ENCODE assay signal across 23 cellular contexts in the genomic region with DNA sequence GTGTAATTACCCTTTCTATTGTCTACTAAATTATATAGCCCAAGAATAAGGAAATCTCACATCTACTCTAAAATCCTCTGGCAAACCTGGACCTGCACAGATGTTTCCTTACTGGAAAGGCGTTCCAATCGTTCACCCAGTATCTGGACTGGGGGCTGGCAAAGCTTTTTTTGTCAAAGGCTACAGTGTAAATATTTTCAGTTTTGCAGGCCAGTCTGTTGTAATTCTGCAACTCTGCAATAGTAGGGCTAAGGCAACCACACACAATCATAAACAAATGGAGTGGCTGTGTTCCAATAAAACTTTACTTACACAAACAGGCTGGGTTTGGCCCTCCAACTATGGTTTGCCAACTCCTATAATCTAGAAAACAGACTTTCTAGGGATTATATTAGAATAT. TPM values are rescaled to one million over a fixed set of nuclear protein-coding genes. Genes with fewer than 3 reads are reported as not detected.
DNase-seq lines count a peak whose midpoint lies in the region; ATAC-seq and TF ChIP-seq lines count a peak whose summit lies in the region.
"Had no signal": no experiment of that assay in that cellular context is flagged by ENCODE, and none has a peak within 500 bp of the region (broad histone marks: within the 10 kb centered on the region; RNA-seq: fewer than 3 reads in every experiment).

No MANE protein-coding gene starts in this region.

- H3K36me3 Mint-ChIP-seq in activated CD8-positive, alpha-beta T cell treated with anti-CD3 and anti-CD28 coated beads, Interleukin-2, amount 10 ng/mL, durations not matched to agents 7 days and 5 days (ENCODE audit: low read depth): no peaks in the 10 kb centered on the region

- 100% methylated on average over 2 of the region's 2 CpGs for WGBS in mesenchymal stem cell
- WGBS in thyroid gland, 2 donors: 81 to 93% methylated on average over 2 of the region's 2 CpGs

- H2BK15ac ChIP-seq in mesenchymal stem cell (ENCODE audit: low read depth, poor library complexity, severe bottlenecking): no peak overlapping the region

- no peaks in the 10 kb centered on the region for H3K9me3 ChIP-seq in mesenchymal stem cell (ENCODE audit: control insufficient read depth, low read length)
- no peaks in the 10 kb centered on the region for H3K9me3 ChIP-seq in thyroid gland

- no peak overlapping the region for H2AFZ ChIP-seq in mesenchymal stem cell (ENCODE audit: low read depth, low read length)

- no peak overlapping the region for H2BK120ac ChIP-seq in mesenchymal stem cell (ENCODE audit: low read depth, low read length)

- no peak overlapping the region for H3K14ac ChIP-seq in mesenchymal stem cell (ENCODE audit: low read length in 2 of 2)

- no peak overlapping the region for H4K91ac ChIP-seq in mesenchymal stem cell (ENCODE audit: low read length)

- H3K4me3 Mint-ChIP-seq in activated CD8-positive, alpha-beta T cell treated with anti-CD3 and anti-CD28 coated beads, Interleukin-2, amount 10 ng/mL, durations not matched to agents 7 days and 5 days: no peak overlapping the region
- H3K4me3 Mint-ChIP-seq: CD4-positive, alpha-beta T cell had no signal

- H3K27me3 ChIP-seq in mesenchymal stem cell (ENCODE audit: control insufficient read depth in 1 of 2, insufficient read depth in 1 of 2, low read length in 2 of 2): no peaks in the 10 kb centered on the region
- no peaks in the 10 kb centered on the region for H3K27me3 ChIP-seq in thyroid gland
- H3K27me3 ChIP-seq: BLaER1 treated with 17β-estradiol and CSF1 and Interleukin-3, amounts not matched to agents 10 nM and 100 nM had no signal

- H3K4me1 Mint-ChIP-seq in activated CD8-positive, alpha-beta T cell treated with anti-CD3 and anti-CD28 coated beads, Interleukin-2, amount 10 ng/mL, durations not matched to agents 7 days and 5 days (ENCODE audit: low read depth): no peaks in the 10 kb centered on the region

- POLR2A ChIA-PET in activated CD8-positive, alpha-beta T cell treated with anti-CD3 and anti-CD28 coated beads, Interleukin-2, amount 10 ng/mL, durations not matched to agents 7 days and 5 days (lab: Charles Lee): no interaction called here

- in situ Hi-C loops in astrocyte of the spinal cord (cut with HindIII; ENCODE audit: low sequenced_read_pairs): no loop called here

- no peak overlapping the region for H3K18ac ChIP-seq in mesenchymal stem cell (ENCODE audit: low read depth in 1 of 2, low read length in 2 of 2)

- H3K79me1 ChIP-seq in mesenchymal stem cell (replicated peaks; ENCODE audit: low read length, poor library complexity, severe bottlenecking): peaks cover 18% of the 10 kb centered on the region

- CTCF ChIA-PET in activated CD8-positive, alpha-beta T cell treated with anti-CD3 and anti-CD28 coated beads, Interleukin-2, amount 10 ng/mL, durations not matched to agents 7 days and 5 days (lab: Charles Lee): interaction anchor here (1.4 kb wide), 1 partner anchor 13 kb away, joined by 3 read pairs; no protein-coding TSS in a partner anchor

- intact Hi-C loops in thyroid gland (cut with DNase I): no loop called here

- TF ChIP-seq CTCF in astrocyte of the spinal cord (IDR thresholded peaks at IDR 0.05; ENCODE audit: low read depth, low read length) (no peak), thyroid gland (IDR thresholded peaks at IDR 0.05) (no peak)

- H3K9ac ChIP-seq in mesenchymal stem cell (ENCODE audit: low read length): no peak overlapping the region
- H3K9ac ChIP-seq: BLaER1 treated with 17β-estradiol and CSF1 and Interleukin-3, amounts not matched to agents 10 nM and 100 nM had no signal

- DNase-seq in H4 (ENCODE audit: low spot score) (peak; percentile 54), astrocyte of the spinal cord (ENCODE audit: low read depth, low spot score) (peak; percentile 3), fibroblast of peridontal ligament (ENCODE audit: extremely low read depth) (peak; percentile 76), mesenchymal stem cell (peak; percentile 29), thyroid gland (no peak), 8988T (no peak)
- DNase-seq in activated CD8-positive, alpha-beta T cell treated with anti-CD3 and anti-CD28 coated beads, Interleukin-2, amount 10 ng/mL, durations not matched to agents 7 days and 5 days: no peak
- no peak for DNase-seq in stimulated activated naive CD4-positive, alpha-beta T cell treated with Interleukin-2 at 50 U/mL for 16 hours (lab: John Stamatoyannopoulos, UW)
- DNase-seq: AML-193; CD4-positive, alpha-beta T cell; COR-L47; DMS79; GF-D8; NCI-H1092 treated with DMSO at 0.1 percent for 48 hours; NCI-H1436; NCI-H187 treated with DMSO at 0.1 percent for 48 hours; NCI-H2171 treated with DMSO at 0.1 percent for 48 hours; NCI-H446; NCI-H524 treated with DMSO at 0.1 percent for 48 hours; NCI-H774; SHP77 had no signal

- no peak overlapping the region for H3K27ac Mint-ChIP-seq in activated CD8-positive, alpha-beta T cell treated with anti-CD3 and anti-CD28 coated beads, Interleukin-2, amount 10 ng/mL, durations not matched to agents 7 days and 5 days
- H3K27ac Mint-ChIP-seq: CD4-positive, alpha-beta T cell had no signal

- no peak overlapping the region for H3K27ac ChIP-seq in mesenchymal stem cell (ENCODE audit: low read length, poor library complexity, severe bottlenecking)
- H3K27ac ChIP-seq in thyroid gland: no peak overlapping the region
- H3K27ac ChIP-seq: BLaER1 treated with 17β-estradiol and CSF1 and Interleukin-3, amounts not matched to agents 10 nM and 100 nM; HL-60 had no signal

- no peak overlapping the region for H2BK12ac ChIP-seq in mesenchymal stem cell (ENCODE audit: low read length in 2 of 2)

- H2BK5ac ChIP-seq in mesenchymal stem cell (ENCODE audit: low read depth, low read length, poor library complexity, severe bottlenecking): no peak overlapping the region

- no peaks in the 10 kb centered on the region for H3K9me3 Mint-ChIP-seq in activated CD8-positive, alpha-beta T cell treated with anti-CD3 and anti-CD28 coated beads, Interleukin-2, amount 10 ng/mL, durations not matched to agents 7 days and 5 days (ENCODE audit: insufficient read depth)
- H3K9me3 Mint-ChIP-seq: CD4-positive, alpha-beta T cell had no signal

- H3K4me3 ChIP-seq in astrocyte of the spinal cord (ENCODE audit: low read depth, low read length) (no peak overlapping the region), mesenchymal stem cell (ENCODE audit: insufficient read depth in 1 of 2, low read depth in 1 of 2, low read length in 2 of 2) (no peak overlapping the region), thyroid gland (replicated peaks in 1 of 3) (no peak overlapping the region)
- H3K4me3 ChIP-seq: BLaER1 treated with 17β-estradiol and CSF1 and Interleukin-3, amounts not matched to agents 10 nM and 100 nM had no signal

- H3K23ac ChIP-seq in mesenchymal stem cell (ENCODE audit: low read length in 2 of 2): no peak overlapping the region

- H3K4me1 ChIP-seq in mesenchymal stem cell (ENCODE audit: control insufficient read depth, insufficient read depth, low read depth, low read length): peaks cover 6% of the 10 kb centered on the region
- H3K4me1 ChIP-seq in thyroid gland: peaks cover 7 to 9% of the 10 kb centered on the region in 2 donors
- H3K4me1 ChIP-seq: BLaER1 treated with 17β-estradiol and CSF1 and Interleukin-3, amounts not matched to agents 10 nM and 100 nM had no signal

- H3K36me3 ChIP-seq in mesenchymal stem cell (ENCODE audit: control insufficient read depth in 1 of 2, insufficient read depth in 2 of 2, low read depth in 1 of 2, low read length in 2 of 2): peaks cover 3 to 29% of the 10 kb centered on the region in 2 experiments
- H3K36me3 ChIP-seq in thyroid gland: no peaks in the 10 kb centered on the region

- no peak for TF ChIP-seq POLR2A in thyroid gland (IDR thresholded peaks at IDR 0.05)

- H4K8ac ChIP-seq in mesenchymal stem cell (ENCODE audit: low read length): no peak overlapping the region

- no peak overlapping the region for H3K4ac ChIP-seq in mesenchymal stem cell (ENCODE audit: low read depth in 1 of 2, low read length in 2 of 2)

- no peaks in the 10 kb centered on the region for H3K27me3 Mint-ChIP-seq in activated CD8-positive, alpha-beta T cell treated with anti-CD3 and anti-CD28 coated beads, Interleukin-2, amount 10 ng/mL, durations not matched to agents 7 days and 5 days (ENCODE audit: low read depth)

- no peak overlapping the region for H2AK5ac ChIP-seq in mesenchymal stem cell (ENCODE audit: low read length, severe bottlenecking)

- H3K4me2 ChIP-seq in mesenchymal stem cell (ENCODE audit: low read length, poor library complexity, severe bottlenecking): no peak overlapping the region
- H3K4me2 ChIP-seq: BLaER1 treated with 17β-estradiol and CSF1 and Interleukin-3, amounts not matched to agents 10 nM and 100 nM had no signal

- ATAC-seq in activated CD8-positive, alpha-beta T cell treated with anti-CD3 and anti-CD28 coated beads, Interleukin-2, amount 10 ng/mL, durations not matched to agents 7 days and 5 days: no peak

RNA-seq across cellular contexts. Expression of gene GLI3, which starts 56.2 kb away (rescaled TPM):
- 4.9 and 5.6 TPM in 2 replicates for total RNA-seq in H4 (2014; rRNA removed; shearing (Covaris generic))
- polyA plus RNA-seq in mesenchymal stem cell (2013, experiment 1 of 2): 10.2 TPM
- polyA plus RNA-seq in mesenchymal stem cell (2013, experiment 2 of 2): 10.0 TPM
- 10 to 100 TPM; 10.1 to 15.6 (median 13.6) TPM for total RNA-seq in thyroid gland
- total RNA-seq in activated CD8-positive, alpha-beta T cell treated with anti-CD3 and anti-CD28 coated beads, Interleukin-2, amount 10 ng/mL, durations not matched to agents 7 days and 5 days: not detected

Comparison
In these comparisons a context has a peak if more than half of its experiments do, and no peak if none do; other contexts are left out.
1. DNase-seq: peak in H4 (single experiment), astrocyte of the spinal cord (single experiment), fibroblast of peridontal ligament (single experiment) and mesenchymal stem cell (single experiment); none in thyroid gland (0 of 2), activated CD8-positive, alpha-beta T cell treated with anti-CD3 and anti-CD28 coated beads, Interleukin-2, amount 10 ng/mL, durations not matched to agents 7 days and 5 days (single experiment), stimulated activated naive CD4-positive, alpha-beta T cell treated with Interleukin-2 at 50 U/mL for 16 hours (single experiment) and 8988T (single experiment).